In genomic region chr7:97555845-97556431, GRCh38 we compare ENCODE assay signal across 18 cellular contexts.
DNase-seq lines count a peak whose midpoint lies in the region; ATAC-seq and TF ChIP-seq lines count a peak whose summit lies in the region.
"Had no signal": no experiment of that assay in that cellular context is flagged by ENCODE, and none has a peak within 500 bp of the region (broad histone marks: within the 10 kb centered on the region; RNA-seq: fewer than 3 reads in every experiment).

No MANE protein-coding gene starts in this region.

- intact Hi-C loops in Right ventricle myocardium inferior (cut with DNase I) = no loop called here

- no peak for ATAC-seq in Right ventricle myocardium inferior
- ATAC-seq: GM12878; naive thymus-derived CD8-positive, alpha-beta T cell; right cardiac atrium; stimulated activated effector memory CD8-positive, alpha-beta T cell treated with anti-CD3 and anti-CD28 coated beads, Interleukin-12 subunit alpha, Interleukin-12 subunit beta, amount 100 ng/mL, for 72 hours; T-helper 17 cell had no signal

- DNase-seq in DMS153 treated with DMSO at 0.1 percent for 48 hours (lab: John Stamatoyannopoulos, UW; ENCODE audit: unreplicated experiment) = peak; percentile 78
- peak; percentile 95 for DNase-seq in NCI-H1092 treated with DMSO at 0.1 percent for 48 hours (lab: John Stamatoyannopoulos, UW)
- DNase-seq in NCI-H774 (lab: John Stamatoyannopoulos, UW) = peak; percentile 47
- peak; percentile 1 for DNase-seq in iris pigment epithelial cell (ENCODE audit: low read depth)
- no peak for DNase-seq in KG1 (lab: John Stamatoyannopoulos, UW)
- DNase-seq in Right ventricle myocardium inferior (ENCODE audit: missing footprints) = no peak
- no peak for DNase-seq in erythroblast (lab: John Stamatoyannopoulos, UW)
- no peak for DNase-seq in NOMO-1 treated with DMSO at 0.1 percent for 48 hours (lab: John Stamatoyannopoulos, UW; ENCODE audit: unreplicated experiment)
- DNase-seq: activated CD4-positive, alpha-beta T cell treated with anti-CD3 and anti-CD28 coated beads, Interleukin-2, amount 10 ng/mL, durations not matched to agents 24 days and 14 days; activated T-cell treated with anti-CD3 and anti-CD28 coated beads, Interleukin-2, amount 50 U/mL, for 24 hours; head of caudate nucleus; naive thymus-derived CD8-positive, alpha-beta T cell; right cardiac atrium; stimulated activated CD4-positive, alpha-beta T cell treated with anti-CD3 and anti-CD28 coated beads, Interleukin-4, amount 100 ng/mL, for 4 hours; T-helper 17 cell; trophoblast cell had no signal

- TF ChIP-seq POLR2A in erythroblast (IDR thresholded peaks at IDR 0.05; ENCODE audit: low read length) = no peak

Comparison
In these comparisons a context has a peak if more than half of its experiments do, and no peak if none do; other contexts are left out.
1. DNase-seq: peak in DMS153 treated with DMSO at 0.1 percent for 48 hours (single experiment), NCI-H1092 treated with DMSO at 0.1 percent for 48 hours (single experiment), NCI-H774 (single experiment) and iris pigment epithelial cell (single experiment); none in KG1 (single experiment), Right ventricle myocardium inferior (single experiment), erythroblast (0 of 2) and NOMO-1 treated with DMSO at 0.1 percent for 48 hours (single experiment).